In genomic region chr13:44021422-44021821, GRCh38 we compare ENCODE assay signal across 24 cellular contexts.
"Had no signal": no experiment of that assay in that cellular context is flagged by ENCODE, and none has a peak within 500 bp of the region (broad histone marks: within the 10 kb centered on the region; RNA-seq: fewer than 3 reads in every experiment).

No MANE protein-coding gene starts in this region.

- H3K4me1 Mint-ChIP-seq: activated naive CD4-positive, alpha-beta T cell treated with anti-CD3 and anti-CD28 coated beads, Interleukin-2, amount 50 U/mL, for 24 hours; central memory CD8-positive, alpha-beta T cell had no signal

- H3K27ac Mint-ChIP-seq: activated CD4-positive, alpha-beta T cell treated with anti-CD3 and anti-CD28 coated beads, Interleukin-2, amount 10 ng/mL, durations not matched to agents 7 days and 5 days; activated CD8-positive, alpha-beta memory T cell treated with anti-CD3 and anti-CD28 coated beads, Interleukin-2, amount 10 ng/mL, durations not matched to agents 7 days and 5 days; activated CD8-positive, alpha-beta T cell treated with anti-CD3 and anti-CD28 coated beads for 36 hours; activated naive CD4-positive, alpha-beta T cell treated with anti-CD3 and anti-CD28 coated beads, Interleukin-2, amount 50 U/mL, for 24 hours; nephron progenitor cell had no signal

- H3K36me3 ChIP-seq: brain microvascular endothelial cell, colonic mucosa, esophagus muscularis mucosa, gastroesophageal sphincter, spleen, thoracic aorta, upper lobe of left lung had no signal

- H3K4me3 Mint-ChIP-seq: activated CD4-positive, alpha-beta T cell treated with anti-CD3 and anti-CD28 coated beads, Interleukin-2, amount 10 ng/mL, durations not matched to agents 7 days and 5 days; activated CD8-positive, alpha-beta memory T cell treated with anti-CD3 and anti-CD28 coated beads, Interleukin-2, amount 10 ng/mL, durations not matched to agents 7 days and 5 days; activated CD8-positive, alpha-beta T cell treated with anti-CD3 and anti-CD28 coated beads for 36 hours; activated naive CD4-positive, alpha-beta T cell treated with anti-CD3 and anti-CD28 coated beads, Interleukin-2, amount 50 U/mL, for 24 hours; central memory CD8-positive, alpha-beta T cell; nephron progenitor cell had no signal

- H3K9me3 ChIP-seq: colonic mucosa, esophagus muscularis mucosa, gastroesophageal sphincter, spleen, thoracic aorta, upper lobe of left lung had no signal

- DNase-seq: activated CD4-positive, alpha-beta T cell treated with anti-CD3 and anti-CD28 coated beads, Interleukin-2, amount 10 ng/mL, durations not matched to agents 7 days and 5 days; activated CD4-positive, CD25-positive, alpha-beta regulatory T cell treated with anti-CD3 and anti-CD28 coated beads, Interleukin-2, amount 50 U/mL, for 72 hours; activated CD8-positive, alpha-beta memory T cell treated with anti-CD3 and anti-CD28 coated beads, Interleukin-2, amount 10 ng/mL, durations not matched to agents 7 days and 5 days; activated CD8-positive, alpha-beta T cell treated with anti-CD3 and anti-CD28 coated beads for 36 hours; activated gamma-delta T cell; activated T-cell treated with anti-CD3 and anti-CD28 coated beads for 4 hours; aorta; brain microvascular endothelial cell; colonic mucosa; head of caudate nucleus; hypothalamus; nephron progenitor cell; nucleus accumbens; posterior cingulate gyrus; spleen; stimulated activated CD4-positive, alpha-beta T cell treated with anti-CD3 and anti-CD28 coated beads, Interleukin-4, amount 100 ng/mL, for 1 hour; stimulated activated naive CD4-positive, alpha-beta T cell; upper lobe of left lung had no signal

- H3K4me3 ChIP-seq: colonic mucosa, esophagus muscularis mucosa, gastroesophageal sphincter, spleen, thoracic aorta, upper lobe of left lung had no signal

- H3K27me3 ChIP-seq: brain microvascular endothelial cell, colonic mucosa, esophagus muscularis mucosa, gastroesophageal sphincter, upper lobe of left lung had no signal

- H3K4me1 ChIP-seq: colonic mucosa, gastroesophageal sphincter had no signal

- H3K27ac ChIP-seq: brain microvascular endothelial cell, colonic mucosa, esophagus muscularis mucosa, gastroesophageal sphincter, upper lobe of left lung, VCaP had no signal

- ATAC-seq: activated CD8-positive, alpha-beta memory T cell treated with anti-CD3 and anti-CD28 coated beads, Interleukin-2, amount 10 ng/mL, durations not matched to agents 7 days and 5 days; activated CD8-positive, alpha-beta T cell treated with anti-CD3 and anti-CD28 coated beads for 36 hours; gastroesophageal sphincter had no signal

- H3K36me3 Mint-ChIP-seq: activated CD8-positive, alpha-beta memory T cell treated with anti-CD3 and anti-CD28 coated beads, Interleukin-2, amount 10 ng/mL, durations not matched to agents 7 days and 5 days; activated naive CD4-positive, alpha-beta T cell treated with anti-CD3 and anti-CD28 coated beads, Interleukin-2, amount 50 U/mL, for 24 hours had no signal

- H3K9me3 Mint-ChIP-seq: activated CD4-positive, alpha-beta T cell treated with anti-CD3 and anti-CD28 coated beads, Interleukin-2, amount 10 ng/mL, durations not matched to agents 7 days and 5 days; activated CD8-positive, alpha-beta T cell treated with anti-CD3 and anti-CD28 coated beads for 36 hours; activated naive CD4-positive, alpha-beta T cell treated with anti-CD3 and anti-CD28 coated beads, Interleukin-2, amount 50 U/mL, for 24 hours; central memory CD8-positive, alpha-beta T cell; nephron progenitor cell had no signal
